ENCODE assay signal across 9 cellular contexts in genomic region chr15:51356147-51356546, GRCh38. TPM values are rescaled to one million over a fixed set of nuclear protein-coding genes. Genes with fewer than 3 reads are reported as not detected.
"Had no signal": no experiment of that assay in that cellular context is flagged by ENCODE, and none has a peak within 500 bp of the region (broad histone marks: within the 10 kb centered on the region; RNA-seq: fewer than 3 reads in every experiment).

No MANE protein-coding gene starts in this region.

- H3K4me3 ChIP-seq: GM23248, HAP-1 had no signal

- H2AFZ ChIP-seq: GM23248 had no signal

- H3K9me3 ChIP-seq: HAP-1 had no signal

- DNase-seq: GM23248, GOT3, H7, KG1 had no signal

- H3K9ac ChIP-seq: GM23248 had no signal

- ATAC-seq: HCT116, HepG2 had no signal

- H3K36me3 ChIP-seq: HAP-1 had no signal

- H3K4me1 ChIP-seq: HAP-1 had no signal

- H3K27ac ChIP-seq: GM23248, HL-60 had no signal

RNA-seq across cellular contexts. Expression of gene GLDN, which starts 14.7 kb away (rescaled TPM):
- total RNA-seq: HT1080 had no signal

RNA-seq across cellular contexts. Expression of gene CYP19A1, which starts 17.8 kb away (rescaled TPM):
- total RNA-seq: H7, HT1080 had no signal
